In genomic region chr3:182414586-182414985, GRCh38 we compare ENCODE assay signal across 15 cellular contexts.
"Had no signal": no experiment of that assay in that cellular context is flagged by ENCODE, and none has a peak within 500 bp of the region (broad histone marks: within the 10 kb centered on the region; RNA-seq: fewer than 3 reads in every experiment).

No MANE protein-coding gene starts in this region.

- H3K4me1 ChIP-seq: right lobe of liver, spleen, upper lobe of left lung had no signal

- H3K27ac ChIP-seq: cardiac muscle cell, epithelial cell of prostate, right lobe of liver, spleen, upper lobe of left lung had no signal

- DNase-seq: activated B cell treated with CpG ODN at 0.5 μM for 24 hours; activated CD4-positive, alpha-beta T cell treated with anti-CD3 and anti-CD28 coated beads for 48 hours; activated CD8-positive, alpha-beta memory T cell treated with anti-CD3 and anti-CD28 coated beads, Interleukin-2, amount 50 U/mL, for 48 hours; activated CD8-positive, alpha-beta T cell treated with anti-CD3 and anti-CD28 coated beads for 36 hours; activated gamma-delta T cell; activated T-cell treated with anti-CD3 and anti-CD28 coated beads, Interleukin-2, amount 50 U/mL, for 72 hours; foreskin melanocyte; kidney glomerular epithelial cell; right lobe of liver; spleen; stimulated activated naive CD8-positive, alpha-beta T cell treated with anti-CD3 and anti-CD28 coated beads, Interleukin-15, amount 100 ng/mL, for 72 hours; upper lobe of left lung had no signal

- H3K4me3 ChIP-seq: cardiac muscle cell, right lobe of liver, spleen, upper lobe of left lung had no signal

- H3K27ac Mint-ChIP-seq: activated B cell treated with CpG ODN at 0.5 μM for 24 hours; activated CD8-positive, alpha-beta T cell treated with anti-CD3 and anti-CD28 coated beads for 36 hours; activated naive CD4-positive, alpha-beta T cell treated with anti-CD3 and anti-CD28 coated beads, Interleukin-2, amount 50 U/mL, for 72 hours; activated T-cell treated with anti-CD3 and anti-CD28 coated beads, Interleukin-2, amount 50 U/mL, for 72 hours; stimulated activated naive CD8-positive, alpha-beta T cell treated with anti-CD3 and anti-CD28 coated beads, Interleukin-15, amount 100 ng/mL, for 72 hours had no signal

- H3K4me3 Mint-ChIP-seq: activated B cell treated with CpG ODN at 0.5 μM for 24 hours; activated CD8-positive, alpha-beta T cell treated with anti-CD3 and anti-CD28 coated beads for 36 hours; activated T-cell treated with anti-CD3 and anti-CD28 coated beads, Interleukin-2, amount 50 U/mL, for 72 hours; stimulated activated naive CD8-positive, alpha-beta T cell treated with anti-CD3 and anti-CD28 coated beads, Interleukin-15, amount 100 ng/mL, for 72 hours had no signal

- H3K36me3 Mint-ChIP-seq: activated naive CD4-positive, alpha-beta T cell treated with anti-CD3 and anti-CD28 coated beads, Interleukin-2, amount 50 U/mL, for 72 hours had no signal

- H3K9me3 ChIP-seq: right lobe of liver, spleen, upper lobe of left lung had no signal

- H3K27me3 Mint-ChIP-seq: activated B cell treated with CpG ODN at 0.5 μM for 24 hours; activated CD8-positive, alpha-beta T cell treated with anti-CD3 and anti-CD28 coated beads for 36 hours; stimulated activated naive CD8-positive, alpha-beta T cell treated with anti-CD3 and anti-CD28 coated beads, Interleukin-15, amount 100 ng/mL, for 72 hours had no signal

- H3K36me3 ChIP-seq: cardiac muscle cell, right lobe of liver, spleen, upper lobe of left lung had no signal

- H3K27me3 ChIP-seq: cardiac muscle cell, right lobe of liver, spleen, upper lobe of left lung had no signal

- H3K9me3 Mint-ChIP-seq: activated B cell treated with CpG ODN at 0.5 μM for 24 hours; activated CD8-positive, alpha-beta T cell treated with anti-CD3 and anti-CD28 coated beads for 36 hours; activated naive CD4-positive, alpha-beta T cell treated with anti-CD3 and anti-CD28 coated beads, Interleukin-2, amount 50 U/mL, for 72 hours; activated T-cell treated with anti-CD3 and anti-CD28 coated beads, Interleukin-2, amount 50 U/mL, for 72 hours; stimulated activated naive CD8-positive, alpha-beta T cell treated with anti-CD3 and anti-CD28 coated beads, Interleukin-15, amount 100 ng/mL, for 72 hours had no signal

- H3K4me1 Mint-ChIP-seq: activated B cell treated with CpG ODN at 0.5 μM for 24 hours; stimulated activated naive CD8-positive, alpha-beta T cell treated with anti-CD3 and anti-CD28 coated beads, Interleukin-15, amount 100 ng/mL, for 72 hours had no signal
